1 cellular context compared by ENCODE assay signal in the genomic region with DNA sequence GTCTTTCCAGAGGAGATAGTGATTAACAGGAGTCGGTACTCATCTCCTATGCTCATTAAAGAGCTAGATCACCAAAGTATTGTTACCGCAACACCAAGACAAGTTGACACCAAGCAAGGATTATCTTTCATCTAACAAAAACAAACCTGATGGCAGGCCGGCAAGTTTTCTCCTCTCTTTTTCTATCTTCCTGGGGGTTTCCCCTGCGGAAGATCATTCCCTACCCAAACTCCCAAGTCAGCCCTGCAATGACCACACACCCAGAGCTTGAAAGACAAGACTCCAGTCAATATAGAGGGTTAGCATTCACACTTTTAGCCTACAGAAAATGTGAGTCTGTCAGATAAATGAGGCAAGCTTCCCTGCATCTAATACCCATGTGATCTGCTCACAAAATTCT.
TF ChIP-seq lines count a peak whose summit lies in the region.

No MANE protein-coding gene starts in this region.

TF ChIP-seq in A549, 52 proteins besides CTCF, POLR2A, EP300 and RAD21 (continued from another document):
- TF ChIP-seq FOXS1 (CRISPR knock-in tag; IDR thresholded peaks at IDR 0.05): no peak
- TF ChIP-seq, protein P1, sequence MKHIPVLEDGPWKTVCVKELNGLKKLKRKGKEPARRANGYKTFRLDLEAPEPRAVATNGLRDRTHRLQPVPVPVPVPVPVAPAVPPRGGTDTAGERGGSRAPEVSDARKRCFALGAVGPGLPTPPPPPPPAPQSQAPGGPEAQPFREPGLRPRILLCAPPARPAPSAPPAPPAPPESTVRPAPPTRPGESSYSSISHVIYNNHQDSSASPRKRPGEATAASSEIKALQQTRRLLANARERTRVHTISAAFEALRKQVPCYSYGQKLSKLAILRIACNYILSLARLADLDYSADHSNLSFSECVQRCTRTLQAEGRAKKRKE (CRISPR knock-in tag; IDR thresholded peaks at IDR 0.05; ENCODE audit: low read depth): no peak
- no peak for TF ChIP-seq CBX2 (IDR thresholded peaks at IDR 0.05; ENCODE audit: borderline replicate concordance, low read depth)
- no peak for TF ChIP-seq KDM5A (IDR thresholded peaks at IDR 0.05)
- no peak for TF ChIP-seq TP53 (CRISPR knock-in tag; IDR thresholded peaks at IDR 0.05)
- TF ChIP-seq, protein P2, sequence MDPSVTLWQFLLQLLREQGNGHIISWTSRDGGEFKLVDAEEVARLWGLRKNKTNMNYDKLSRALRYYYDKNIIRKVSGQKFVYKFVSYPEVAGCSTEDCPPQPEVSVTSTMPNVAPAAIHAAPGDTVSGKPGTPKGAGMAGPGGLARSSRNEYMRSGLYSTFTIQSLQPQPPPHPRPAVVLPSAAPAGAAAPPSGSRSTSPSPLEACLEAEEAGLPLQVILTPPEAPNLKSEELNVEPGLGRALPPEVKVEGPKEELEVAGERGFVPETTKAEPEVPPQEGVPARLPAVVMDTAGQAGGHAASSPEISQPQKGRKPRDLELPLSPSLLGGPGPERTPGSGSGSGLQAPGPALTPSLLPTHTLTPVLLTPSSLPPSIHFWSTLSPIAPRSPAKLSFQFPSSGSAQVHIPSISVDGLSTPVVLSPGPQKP (IDR thresholded peaks at IDR 0.05; ENCODE audit: low read depth, low read length): no peak
- TF ChIP-seq GATA3 (IDR thresholded peaks at IDR 0.05; ENCODE audit: borderline replicate concordance): no peak
- TF ChIP-seq ZNF302 (CRISPR knock-in tag; IDR thresholded peaks at IDR 0.05): no peak
